In the genomic region with DNA sequence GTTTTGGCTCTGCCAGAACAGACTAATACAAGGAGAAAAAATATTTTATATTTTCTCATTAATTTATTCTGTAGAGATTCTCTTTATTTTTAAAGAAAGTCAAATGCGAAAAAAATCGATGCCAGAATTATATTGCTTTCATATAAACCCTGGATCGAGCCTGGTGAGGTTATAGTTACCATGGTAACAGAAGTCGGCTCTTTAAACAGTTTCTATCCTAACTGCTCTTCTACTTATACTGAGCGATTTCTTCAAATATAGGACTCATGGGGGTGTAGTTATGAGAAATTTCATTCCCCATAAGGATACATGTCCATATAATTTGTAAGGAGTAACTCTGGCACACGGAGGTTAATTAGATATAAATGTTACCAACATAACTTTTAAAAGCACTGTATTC, we compare ENCODE assay signal across 37 cellular contexts.
"Had no signal": no experiment of that assay in that cellular context is flagged by ENCODE, and none has a peak within 500 bp of the region (broad histone marks: within the 10 kb centered on the region; RNA-seq: fewer than 3 reads in every experiment).

No MANE protein-coding gene starts in this region.

- H3K4me3 ChIP-seq: MG63 had no signal

- H3K36me3 ChIP-seq: MG63 had no signal

- H3K27me3 ChIP-seq: MG63 had no signal

- DNase-seq: Kasumi-1, MG63, MM.1S, MV-4-11, NCI-H1048, NCI-H1092, NCI-H1092 treated with DMSO at 0.1 percent for 48 hours, NCI-H1105, NCI-H1105 treated with DMSO at 0.1 percent for 48 hours, NCI-H1417, NCI-H1417 treated with DMSO at 0.1 percent for 48 hours, NCI-H1436, NCI-H1436 treated with DMSO at 0.1 percent for 48 hours, NCI-H146, NCI-H1694, NCI-H1694 treated with DMSO at 0.1 percent for 48 hours, NCI-H187, NCI-H187 treated with DMSO at 0.1 percent for 48 hours, NCI-H1930, NCI-H2029, NCI-H2029 treated with DMSO at 0.1 percent for 48 hours, NCI-H2081, NCI-H2081 treated with DMSO at 0.1 percent for 48 hours, NCI-H2107, NCI-H2171, NCI-H2171 treated with DMSO at 0.1 percent for 48 hours, NCI-H2227 treated with DMSO at 0.1 percent for 48 hours, NCI-H226, NCI-H345, NCI-H446, NCI-H446 treated with DMSO at 0.1 percent for 48 hours, NCI-H510A, NCI-H510A treated with DMSO at 0.1 percent for 48 hours, NCI-H524, NCI-H524 treated with DMSO at 0.1 percent for 48 hours, NCI-H526, NCI-H526 treated with DMSO at 0.1 percent for 48 hours had no signal
